ENCODE assay signal across 22 cellular contexts in genomic region chr1:214569357-214570004, GRCh38. TPM values are rescaled to one million over a fixed set of nuclear protein-coding genes. Genes with fewer than 3 reads are reported as not detected.
DNase-seq lines count a peak whose midpoint lies in the region; ATAC-seq, FAIRE-seq and TF ChIP-seq lines count a peak whose summit lies in the region.
"Had no signal": no experiment of that assay in that cellular context is flagged by ENCODE, and none has a peak within 500 bp of the region (broad histone marks: within the 10 kb centered on the region; RNA-seq: fewer than 3 reads in every experiment).

No MANE protein-coding gene starts in this region.

- H3K79me2 ChIP-seq in endothelial cell of umbilical vein (ENCODE audit: control insufficient read depth, insufficient read depth, low read length): no peaks in the 10 kb centered on the region

- no peaks in the 10 kb centered on the region for H3K9me1 ChIP-seq in endothelial cell of umbilical vein (replicated peaks; ENCODE audit: control insufficient read depth, extremely low read depth, insufficient read depth, low read length)

- intact Hi-C loops in endothelial cell of umbilical vein (cut with micrococcal nuclease): no loop called here

- no peak for FAIRE-seq in endothelial cell of umbilical vein (lab: Jason Lieb, UNC)
- FAIRE-seq: GM18507, GM19239, HepG2 had no signal

- H4K20me1 ChIP-seq in endothelial cell of umbilical vein (replicated peaks; ENCODE audit: control insufficient read depth, extremely low read depth, insufficient read depth, low read length): no peaks in the 10 kb centered on the region

- H3K4me3 ChIP-seq in endothelial cell of umbilical vein (replicated peaks in 1 of 3; ENCODE audit: insufficient read depth in 1 of 3, low read depth in 1 of 3, low read length in 3 of 3): no peak overlapping the region
- H3K4me3 ChIP-seq: coronary artery, upper lobe of left lung had no signal

- DNase-seq in GM03348 (ENCODE audit: low spot score) (peak; percentile 26), RKO (ENCODE audit: low spot score) (peak; percentile 79), endothelial cell of umbilical vein (ENCODE audit: low read depth, low spot score) (peak; percentile 39), renal cortical epithelial cell (ENCODE audit: low read depth) (peak; percentile 64), NCI-H1417 (lab: John Stamatoyannopoulos, UW) (no peak), NCI-H1694 treated with DMSO at 0.1 percent for 48 hours (lab: John Stamatoyannopoulos, UW) (no peak)
- no peak for DNase-seq in stimulated activated naive CD4-positive, alpha-beta T cell (lab: John Stamatoyannopoulos, UW)
- DNase-seq: activated CD4-positive, alpha-beta T cell treated with anti-CD3 and anti-CD28 coated beads for 1 hour; activated naive CD8-positive, alpha-beta T cell treated with anti-CD3 and anti-CD28 coated beads, Interleukin-2, amount 50 U/mL, for 24 hours; activated T-cell treated with anti-CD3 and anti-CD28 coated beads, Interleukin-2, amount 50 U/mL, for 1 hour; CD8-positive, alpha-beta memory T cell; NCI-H1105; NCI-H446; OCI-M1; retina; T-cell; upper lobe of left lung had no signal

- no peak for TF ChIP-seq CTCF in endothelial cell of umbilical vein (IDR thresholded peaks at IDR 0.05; ENCODE audit: extremely low read depth in 1 of 2, insufficient read depth in 1 of 2, low read depth in 1 of 2, low read length in 2 of 2)

- H3K27ac ChIP-seq in endothelial cell of umbilical vein (ENCODE audit: insufficient read depth, low read depth, low read length): no peak overlapping the region
- H3K27ac ChIP-seq: coronary artery, upper lobe of left lung had no signal

- CTCF ChIA-PET in endothelial cell of umbilical vein (lab: Charles Lee): interaction anchor here (1.2 to 5.8 kb wide), 4 partner anchors 11 to 238 kb away, joined by 3 to 40 read pairs (median 10); partner anchors contain the start of gene PTPN14

- dilution Hi-C loops in endothelial cell of umbilical vein (cut with MboI; ENCODE audit: extremely low pct_ligation_motif_present, low sequenced_read_pairs): no loop called here

- no peak for TF ChIP-seq POLR2A in endothelial cell of umbilical vein (IDR thresholded peaks at IDR 0.05; ENCODE audit: low read depth, low read length)

- H3K36me3 ChIP-seq in endothelial cell of umbilical vein (ENCODE audit: control insufficient read depth in 2 of 2, extremely low read depth in 1 of 2, insufficient read depth in 2 of 2, low read length in 2 of 2): no peaks in the 10 kb centered on the region
- H3K36me3 ChIP-seq: upper lobe of left lung had no signal

- H3K9ac ChIP-seq in endothelial cell of umbilical vein (replicated peaks; ENCODE audit: extremely low read depth, insufficient read depth, low read length): no peak overlapping the region

- peaks cover 48% of the 10 kb centered on the region for H3K4me1 ChIP-seq in endothelial cell of umbilical vein (ENCODE audit: control insufficient read depth, extremely low read depth, insufficient read depth, low read length)

- POLR2A ChIA-PET in endothelial cell of umbilical vein (lab: Charles Lee): interaction anchor here (0.6 kb wide), 1 partner anchor 136 kb away, joined by 5 read pairs; no protein-coding TSS in a partner anchor

- H3K4me2 ChIP-seq in endothelial cell of umbilical vein (ENCODE audit: insufficient read depth, low read length): no peak overlapping the region

- BruUV-seq in endothelial cell of umbilical vein (replicated peaks; lab: Mats Ljungman, UMichigan): no TSS peak

- no peaks in the 10 kb centered on the region for H3K9me3 ChIP-seq in endothelial cell of umbilical vein (replicated peaks; ENCODE audit: control insufficient read depth, insufficient read depth, low read length)
- H3K9me3 ChIP-seq: upper lobe of left lung had no signal

- no peak for ATAC-seq in HG03039 (IDR thresholded peaks at IDR 0.05; ENCODE audit: unreplicated experiment)
- ATAC-seq: activated naive CD8-positive, alpha-beta T cell treated with anti-CD3 and anti-CD28 coated beads, Interleukin-2, amount 50 U/mL, for 24 hours; HepG2; T-cell had no signal

- H3K27me3 ChIP-seq in endothelial cell of umbilical vein (ENCODE audit: control insufficient read depth in 2 of 2, insufficient read depth in 2 of 2, low read length in 2 of 2): no peaks in the 10 kb centered on the region
- H3K27me3 ChIP-seq: upper lobe of left lung had no signal

- peak overlapping the region; percentile 47 for H2AFZ ChIP-seq in endothelial cell of umbilical vein (ENCODE audit: low read depth, low read length)

TF ChIP-seq in endothelial cell of umbilical vein, 7 proteins besides CTCF, POLR2A, EP300 and RAD21:
- TF ChIP-seq FOS (IDR thresholded peaks at IDR 0.05; ENCODE audit: borderline replicate concordance, insufficient read depth, low read length) (peak; percentile 77), EZH2 (IDR thresholded peaks at IDR 0.05; ENCODE audit: borderline replicate concordance, low read depth, low read length, severe bottlenecking) (no peak), POLR2AphosphoS5 (IDR thresholded peaks at IDR 0.05; ENCODE audit: insufficient read depth, low read depth, low read length) (no peak), GATA2 (IDR thresholded peaks at IDR 0.05; ENCODE audit: insufficient read depth, insufficient read length, low read depth, low read length) (peak; percentile 46), MYC (IDR thresholded peaks at IDR 0.05; ENCODE audit: low read depth, low read length) (no peak)
TF ChIP-seq in endothelial cell of umbilical vein: peak in this region for 2.

RNA-seq across cellular contexts. Expression of gene PTPN14, which starts 18.1 kb away (rescaled TPM):
- 88.9 and 93.0 TPM in 2 replicates for total RNA-seq in endothelial cell of umbilical vein
- 18.5 and 23.1 TPM in 2 replicates for polyA plus RNA-seq in endothelial cell of umbilical vein
- polyA plus RNA-seq in endothelial cell of umbilical vein (2011; cell fraction: cytosol; rRNA removed): 18.2 and 18.3 TPM in 2 replicates
- 35.6 and 36.4 TPM in 2 replicates for polyA plus RNA-seq in endothelial cell of umbilical vein (2011; cell fraction: nucleus; rRNA removed)
- polyA plus RNA-seq in endothelial cell of umbilical vein (2012): 22.8 and 30.2 TPM in 2 replicates
- polyA minus RNA-seq in endothelial cell of umbilical vein: 114 and 116 TPM in 2 replicates
- polyA minus RNA-seq in endothelial cell of umbilical vein (2011; cell fraction: cytosol; rRNA and poly(A)+ RNA removed): 22.9 TPM
- polyA minus RNA-seq in endothelial cell of umbilical vein (2011; cell fraction: nucleus; rRNA and poly(A)+ RNA removed): 109 and 123 TPM in 2 replicates
- total RNA-seq in renal cortical epithelial cell: 34.7 and 114 TPM in 2 replicates

RNA-seq across cellular contexts. Expression of gene CENPF, which starts 33.5 kb away (rescaled TPM):
- total RNA-seq in endothelial cell of umbilical vein (66.2 and 72.9 TPM in 2 replicates), renal cortical epithelial cell (8.7 and 21.4 TPM in 2 replicates)
- 3.8 and 6.4 TPM in 2 replicates for polyA plus RNA-seq in endothelial cell of umbilical vein
- 22.2 and 23.2 TPM in 2 replicates for polyA plus RNA-seq in endothelial cell of umbilical vein (2011; cell fraction: cytosol; rRNA removed)
- 34.5 and 55.7 TPM in 2 replicates for polyA plus RNA-seq in endothelial cell of umbilical vein (2011; cell fraction: nucleus; rRNA removed)
- 20.3 and 71.4 TPM in 2 replicates for polyA plus RNA-seq in endothelial cell of umbilical vein (2012)
- 10.5 and 12.0 TPM in 2 replicates for polyA minus RNA-seq in endothelial cell of umbilical vein
- polyA minus RNA-seq in endothelial cell of umbilical vein (2011; cell fraction: cytosol; rRNA and poly(A)+ RNA removed): 35.9 TPM
- polyA minus RNA-seq in endothelial cell of umbilical vein (2011; cell fraction: nucleus; rRNA and poly(A)+ RNA removed): 16.9 and 28.9 TPM in 2 replicates

Comparison
In these comparisons a context has a peak if more than half of its experiments do, and no peak if none do; other contexts are left out.
1. DNase-seq: peak in GM03348 (single experiment), RKO (single experiment), endothelial cell of umbilical vein (single experiment) and renal cortical epithelial cell (single experiment); none in NCI-H1417 (0 of 3), NCI-H1694 treated with DMSO at 0.1 percent for 48 hours (single experiment) and stimulated activated naive CD4-positive, alpha-beta T cell (0 of 6).